ENCODE assay signal across 15 cellular contexts in genomic region chr4:53905281-53905934, GRCh38.
DNase-seq lines count a peak whose midpoint lies in the region; ATAC-seq, FAIRE-seq and TF ChIP-seq lines count a peak whose summit lies in the region.
"Had no signal": no experiment of that assay in that cellular context is flagged by ENCODE, and none has a peak within 500 bp of the region (broad histone marks: within the 10 kb centered on the region; RNA-seq: fewer than 3 reads in every experiment).

No MANE protein-coding gene starts in this region.

- ATAC-seq in HG02610 (IDR thresholded peaks at IDR 0.05; ENCODE audit: unreplicated experiment) (no peak), GM18867 (IDR thresholded peaks at IDR 0.05; ENCODE audit: unreplicated experiment) (no peak), HG03095 (IDR thresholded peaks at IDR 0.05; ENCODE audit: unreplicated experiment) (no peak)

- no peak overlapping the region; the same call in 1 of the 2 replicates for H3K27ac Mint-ChIP-seq in HFFc6
- H3K27ac Mint-ChIP-seq: CD4-positive, alpha-beta memory T cell had no signal

- no peak overlapping the region for H3K9ac ChIP-seq in subcutaneous abdominal adipose tissue (ENCODE audit: low read length in 5 of 5)

- no peaks in the 10 kb centered on the region for H3K9me3 Mint-ChIP-seq in HFFc6
- H3K9me3 Mint-ChIP-seq: CD4-positive, alpha-beta memory T cell; central memory CD8-positive, alpha-beta T cell had no signal

- no peak for FAIRE-seq in frontal cortex (lab: Jason Lieb, UNC)

- H3K36me3 Mint-ChIP-seq in HFFc6 (ENCODE audit: low read depth): no peaks in the 10 kb centered on the region
- H3K36me3 Mint-ChIP-seq: CD4-positive, alpha-beta memory T cell had no signal

- TF ChIP-seq CTCF in HFFc6 (IDR thresholded peaks at IDR 0.05): no peak

- DNase-seq in HFFc6 (no peak), SJSA1 (ENCODE audit: low read depth in 1 of 2, low spot score in 2 of 2) (no peak), iris pigment epithelial cell (ENCODE audit: low read depth) (peak; percentile 44), frontal cortex (ENCODE audit: low spot score in 2 of 2) (no peak)
- DNase-seq: activated CD8-positive, alpha-beta memory T cell treated with anti-CD3 and anti-CD28 coated beads for 24 hours; activated naive CD4-positive, alpha-beta T cell; CD4-positive, alpha-beta memory T cell; GF-D8; NCI-H1105; stimulated activated CD4-positive, alpha-beta T cell treated with anti-CD3 and anti-CD28 coated beads, Interleukin-2, amount 100 ng/mL, for 24 hours had no signal

- H3K27ac ChIP-seq in SJSA1 (no peak overlapping the region), subcutaneous abdominal adipose tissue (ENCODE audit: low read depth, low read length) (no peak overlapping the region)

- H3K36me3 ChIP-seq in SJSA1: no peaks in the 10 kb centered on the region
- no peaks in the 10 kb centered on the region for H3K36me3 ChIP-seq in subcutaneous abdominal adipose tissue (ENCODE audit: control insufficient read depth in 5 of 5, insufficient read depth in 5 of 5, low read length in 5 of 5)

- peak overlapping the region; percentile 86; the same call in 1 of the 2 replicates for H3K4me3 Mint-ChIP-seq in HFFc6
- H3K4me3 Mint-ChIP-seq: central memory CD8-positive, alpha-beta T cell had no signal

- H3K4me1 Mint-ChIP-seq in HFFc6 (ENCODE audit: low read depth): peaks cover 63% of the 10 kb centered on the region

- no peaks in the 10 kb centered on the region; the same call in 1 of the 2 replicates for H3K27me3 Mint-ChIP-seq in HFFc6 (ENCODE audit: insufficient read depth)

- no peaks in the 10 kb centered on the region for H3K9me3 ChIP-seq in SJSA1 (replicated peaks)
- H3K9me3 ChIP-seq in subcutaneous abdominal adipose tissue (ENCODE audit: control insufficient read depth in 5 of 5, low read length in 5 of 5): no peaks in the 10 kb centered on the region

- H3K4me1 ChIP-seq in SJSA1 (replicated peaks): peaks cover 21% of the 10 kb centered on the region
- peaks cover 2 to 24% (median 18%) of the 10 kb centered on the region in 5 donors for H3K4me1 ChIP-seq in subcutaneous abdominal adipose tissue (ENCODE audit: control insufficient read depth in 5 of 5, insufficient read depth in 5 of 5, low read length in 5 of 5)

- H3K27me3 ChIP-seq in SJSA1 (replicated peaks) (no peaks in the 10 kb centered on the region), subcutaneous abdominal adipose tissue (ENCODE audit: control insufficient read depth in 5 of 5, insufficient read depth in 4 of 5, low read length in 5 of 5) (peaks cover 3 to 41% (median 13%) of the 10 kb centered on the region in 5 donors)

- peak overlapping the region; percentile 33; the same call in 1 of the 2 replicates for H3K4me3 ChIP-seq in SJSA1
- H3K4me3 ChIP-seq in subcutaneous abdominal adipose tissue (ENCODE audit: low read depth in 1 of 5, low read length in 5 of 5): peak overlapping the region in 3 of 5 donors; percentile 30 to 74 (median 60)
